Comparison of ENCODE assay signal across 22 cellular contexts in the genomic region with DNA sequence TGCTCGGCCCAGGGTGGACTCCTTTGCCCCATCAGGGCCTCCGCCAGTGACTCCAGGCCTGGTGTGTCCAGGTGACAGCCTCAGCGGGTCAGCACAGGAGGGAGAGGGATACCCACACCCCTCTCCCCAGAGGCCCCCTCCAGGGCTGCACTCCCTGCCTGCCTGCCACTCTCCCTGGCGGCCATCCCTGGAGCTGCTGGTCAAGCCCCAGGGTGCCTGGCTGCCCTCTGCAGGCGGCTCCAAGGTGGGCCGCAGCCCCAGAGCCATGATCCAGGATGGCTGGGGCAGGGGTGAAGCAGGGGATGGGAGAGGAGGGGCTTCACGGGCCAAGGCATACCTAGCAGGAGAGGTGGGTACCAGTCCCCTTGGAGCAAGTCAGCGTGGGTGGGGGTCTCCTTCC. TPM values are rescaled to one million over a fixed set of nuclear protein-coding genes. Genes with fewer than 3 reads are reported as not detected.
DNase-seq lines count a peak whose midpoint lies in the region; ATAC-seq and TF ChIP-seq lines count a peak whose summit lies in the region.
"Had no signal": no experiment of that assay in that cellular context is flagged by ENCODE, and none has a peak within 500 bp of the region (broad histone marks: within the 10 kb centered on the region; RNA-seq: fewer than 3 reads in every experiment).

No MANE protein-coding gene starts in this region.

- H3F3A ChIP-seq in MM.1S (ENCODE audit: insufficient read depth, low read length): no peaks in the 10 kb centered on the region

- TF ChIP-seq CTCF in GM10266 (IDR thresholded peaks at IDR 0.05; ENCODE audit: control insufficient read depth, insufficient read depth, low read depth, missing control alignments) (peak; percentile 4), dorsolateral prefrontal cortex (IDR thresholded peaks at IDR 0.05 in 54 of 56, conservative IDR thresholded peaks at IDR 0.05 in 2 of 56; ENCODE audit: low read depth in 1 of 56, partially characterized antibody in 56 of 56) (peak in 26 of 56 donors; percentile 2 to 61 (median 33)), thyroid gland (IDR thresholded peaks at IDR 0.05) (no peak), MM.1S (IDR thresholded peaks at IDR 0.05; ENCODE audit: low read length) (no peak)

- no peak for ATAC-seq in stimulated activated naive CD8-positive, alpha-beta T cell treated with anti-CD3 and anti-CD28 coated beads, Interleukin-15, Interleukin-2, amounts not matched to agents 100 U/mL and 50 U/mL, for 24 hours
- ATAC-seq in GM21423 (IDR thresholded peaks at IDR 0.05; ENCODE audit: unreplicated experiment): no peak
- ATAC-seq: activated CD8-positive, alpha-beta T cell treated with anti-CD3 and anti-CD28 coated beads, Interleukin-2, amount 10 ng/mL, durations not matched to agents 7 days and 5 days; GM23338; stimulated activated effector memory CD8-positive, alpha-beta T cell treated with anti-CD3 and anti-CD28 coated beads, Interleukin-12 subunit alpha, Interleukin-12 subunit beta, amount 100 ng/mL, for 72 hours had no signal

- peaks cover 0 to 10% (median 0%) of the 10 kb centered on the region in 45 donors for H3K27me3 ChIP-seq in dorsolateral prefrontal cortex
- peaks cover 6% of the 10 kb centered on the region for H3K27me3 ChIP-seq in neuron (ENCODE audit: insufficient read depth, low read length)
- H3K27me3 ChIP-seq in thyroid gland: no peaks in the 10 kb centered on the region
- H3K27me3 ChIP-seq in MM.1S (replicated peaks; ENCODE audit: insufficient read depth, low read length): no peaks in the 10 kb centered on the region
- H3K27me3 ChIP-seq: Peyer's patch, tibial artery had no signal

- H3K27ac ChIP-seq in dorsolateral prefrontal cortex (peak overlapping the region; percentile 11 to 98 (median 91)), thyroid gland (no peak overlapping the region), MM.1S (ENCODE audit: low read length) (no peak overlapping the region)
- H3K27ac ChIP-seq: Peyer's patch, tibial artery had no signal

- H2AFZ ChIP-seq in neuron (ENCODE audit: low read depth, low read length) (no peak overlapping the region), MM.1S (ENCODE audit: low read length) (no peak overlapping the region)
- H2AFZ ChIP-seq: GM23338 had no signal

- intact Hi-C loops in dorsolateral prefrontal cortex (cut with DNase I) (loop anchor here in 1 of 2 donors (1.0 kb wide), 1 partner anchor 19 kb away; no protein-coding TSS in a partner anchor), thyroid gland (cut with DNase I) (loop anchor here (10.0 kb wide), 1 partner anchor 330 kb away; a partner anchor contains a TSS)

- H3K36me3 ChIP-seq in neuron (ENCODE audit: insufficient read depth, low read length): peaks cover 11% of the 10 kb centered on the region
- H3K36me3 ChIP-seq in thyroid gland: no peaks in the 10 kb centered on the region
- no peaks in the 10 kb centered on the region for H3K36me3 ChIP-seq in MM.1S (replicated peaks; ENCODE audit: insufficient read depth, low read length)
- H3K36me3 ChIP-seq: Peyer's patch, spleen had no signal

- H3K79me2 ChIP-seq in MM.1S (ENCODE audit: low read length): no peaks in the 10 kb centered on the region

- WGBS in thyroid gland, 2 donors: 40% methylated on average over 1 of the region's 8 CpGs; no CpG with 5 or more reads in 1 of the 2 donors

- H3K4me1 ChIP-seq in neuron (ENCODE audit: insufficient read depth, low read length) (peaks cover 62% of the 10 kb centered on the region), thyroid gland (peaks cover 28 to 31% of the 10 kb centered on the region in 2 donors), MM.1S (ENCODE audit: low read length) (no peaks in the 10 kb centered on the region)

- H3K9me3 ChIP-seq in neuron (ENCODE audit: low read length) (no peaks in the 10 kb centered on the region), thyroid gland (no peaks in the 10 kb centered on the region), MM.1S (replicated peaks; ENCODE audit: insufficient read depth, low read length) (no peaks in the 10 kb centered on the region)
- H3K9me3 ChIP-seq: Peyer's patch, spleen, tibial artery had no signal

- no peaks in the 10 kb centered on the region for H4K20me1 ChIP-seq in MM.1S (ENCODE audit: insufficient read depth, low read length)

- no peaks in the 10 kb centered on the region for H3K9me2 ChIP-seq in MM.1S (replicated peaks; ENCODE audit: insufficient read depth, low read length)

- H3K4me3 ChIP-seq in dorsolateral prefrontal cortex (peak overlapping the region in 22 of 59 donors; percentile 0 to 44 (median 13)), neuron (ENCODE audit: low read length) (peak overlapping the region; percentile 7), thyroid gland (replicated peaks in 1 of 3) (no peak overlapping the region), MM.1S (ENCODE audit: low read length) (no peak overlapping the region)
- H3K4me3 ChIP-seq: GM23338, Peyer's patch, spleen, tibial artery had no signal

- TF ChIP-seq POLR2A in thyroid gland (IDR thresholded peaks at IDR 0.05): no peak

- DNase-seq in GM10266 (ENCODE audit: extremely low spot score) (no peak), OCI-M1 (lab: John Stamatoyannopoulos, UW) (peak; percentile 19), dorsolateral prefrontal cortex (no peak), thyroid gland (no peak), MM.1S (no peak)
- DNase-seq in stimulated activated naive CD8-positive, alpha-beta T cell treated with anti-CD3 and anti-CD28 coated beads, Interleukin-15, Interleukin-2, amounts not matched to agents 100 U/mL and 50 U/mL, for 24 hours: no peak
- DNase-seq: activated CD4-positive, CD25-positive, alpha-beta regulatory T cell treated with anti-CD3 and anti-CD28 coated beads, Interleukin-2, amount 50 U/mL, for 72 hours; activated CD8-positive, alpha-beta T cell treated with anti-CD3 and anti-CD28 coated beads, Interleukin-2, amount 10 ng/mL, durations not matched to agents 7 days and 5 days; dermis blood vessel endothelial cell; EL; kidney glomerular epithelial cell; MV-4-11; NCI-H510A; Peyer's patch; spleen; stimulated activated CD4-positive, alpha-beta T cell treated with anti-CD3 and anti-CD28 coated beads, Interleukin-2, amount 100 ng/mL, for 48 hours; tibial artery had no signal

- H3K9ac ChIP-seq in MM.1S (ENCODE audit: low read length): no peak overlapping the region

- H3K4me2 ChIP-seq in MM.1S (ENCODE audit: low read depth, low read length): no peak overlapping the region
- H3K4me2 ChIP-seq: GM23338 had no signal

RNA-seq across cellular contexts. Expression of a gene that starts 3.8 kb away (rescaled TPM):
- total RNA-seq in dorsolateral prefrontal cortex (100 to 1,000 TPM in 1 of 120 experiments, 10 to 100 TPM in 119; 18.7 to 109 (median 38.4) TPM), thyroid gland (10 to 100 TPM; 59.0 to 93.9 (median 77.2) TPM)

RNA-seq across cellular contexts. Expression of a gene that starts 22.0 kb away (rescaled TPM):
- 1 to 10 TPM in 104 of 120 experiments, under 1 TPM in 16; 0.53 to 4.6 (median 1.6) TPM for total RNA-seq in dorsolateral prefrontal cortex
- under 1 TPM; 0.15 to 0.33 (median 0.24) TPM for total RNA-seq in thyroid gland
- total RNA-seq: dermis blood vessel endothelial cell, SK-MEL-5 had no signal

RNA-seq across cellular contexts. Expression of a gene that starts 28.3 kb away (rescaled TPM):
- total RNA-seq in dorsolateral prefrontal cortex: 10 to 100 TPM; 25.5 to 80.1 (median 43.3) TPM
- 10 to 100 TPM in 3 of 4 donors, 1 to 10 TPM in 1; 9.7 to 32.3 (median 25.0) TPM for total RNA-seq in thyroid gland

RNA-seq across cellular contexts. Expression of a gene that starts 41.8 kb away (rescaled TPM):
- total RNA-seq in dorsolateral prefrontal cortex (10 to 100 TPM; 13.3 to 31.8 (median 23.2) TPM), thyroid gland (10 to 100 TPM; 10.2 to 17.0 (median 11.6) TPM)

Comparison
In these comparisons a context has a peak if more than half of its experiments do, and no peak if none do; other contexts are left out.
1. H3K27ac ChIP-seq: peak in dorsolateral prefrontal cortex (59 of 59); none in thyroid gland (0 of 3) and MM.1S (single experiment).